9 cellular contexts compared by ENCODE assay signal in the genomic region with DNA sequence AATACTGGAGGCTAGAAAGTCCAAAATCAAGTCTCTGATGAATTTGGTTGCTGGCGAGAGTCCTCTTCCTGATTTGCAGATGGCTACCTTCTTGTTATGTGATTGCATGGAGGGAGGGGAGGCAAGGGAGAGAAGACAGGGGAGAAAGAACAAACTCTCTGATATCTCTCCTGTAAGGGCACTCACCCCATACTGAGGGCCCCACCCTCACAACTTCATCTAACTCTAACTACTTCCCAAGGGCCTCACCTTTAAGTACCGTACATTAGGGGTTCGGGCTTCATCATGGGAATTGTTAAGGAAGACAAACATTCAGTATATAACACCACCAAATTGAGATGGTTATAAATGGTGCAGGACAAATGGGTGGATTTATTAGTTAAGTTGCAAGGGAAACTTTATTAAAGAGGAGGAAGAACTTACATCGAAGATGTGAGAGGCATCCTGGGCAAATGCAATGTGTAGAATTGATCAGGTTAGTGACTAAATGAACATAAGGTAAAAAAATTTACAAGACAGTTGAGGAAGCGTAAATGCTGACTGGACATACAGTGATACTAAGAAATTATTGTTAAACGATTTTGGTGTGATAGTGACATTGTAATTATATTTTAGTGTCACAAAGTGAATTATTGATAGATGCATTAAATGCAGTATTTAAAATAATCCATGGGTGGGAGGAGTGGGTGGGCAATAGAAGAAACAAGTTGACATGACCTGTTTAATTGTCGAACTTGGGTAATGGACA. TPM values are rescaled to one million over a fixed set of nuclear protein-coding genes. Genes with fewer than 3 reads are reported as not detected.
DNase-seq lines count a peak whose midpoint lies in the region; ATAC-seq, FAIRE-seq and TF ChIP-seq lines count a peak whose summit lies in the region.
"Had no signal": no experiment of that assay in that cellular context is flagged by ENCODE, and none has a peak within 500 bp of the region (broad histone marks: within the 10 kb centered on the region; RNA-seq: fewer than 3 reads in every experiment).

No MANE protein-coding gene starts in this region.

- H3K36me3 ChIP-seq in PC-3 (ENCODE audit: low read depth, low read length), result no peaks in the 10 kb centered on the region
- H3K36me3 ChIP-seq in H1 (ENCODE audit: control insufficient read depth in 2 of 4, insufficient read depth in 4 of 4, low read length in 3 of 4), result no peaks in the 10 kb centered on the region
- H3K36me3 ChIP-seq in mucosa of stomach (ENCODE audit: control insufficient read depth, insufficient read depth, low read length), result no peaks in the 10 kb centered on the region
- no peaks in the 10 kb centered on the region for H3K36me3 ChIP-seq in testis (ENCODE audit: low read depth, missing control alignments)
- H3K36me3 ChIP-seq: HAP-1 had no signal

- H4K91ac ChIP-seq in H1 (replicated peaks; ENCODE audit: insufficient read length, low read length), result no peak overlapping the region

- H3K14ac ChIP-seq in H1 (ENCODE audit: insufficient read length), result no peak overlapping the region

- H3K9me3 ChIP-seq in PC-3 (ENCODE audit: low read length), result no peaks in the 10 kb centered on the region
- no peaks in the 10 kb centered on the region for H3K9me3 ChIP-seq in H1 (ENCODE audit: insufficient read depth in 2 of 2, low read depth in 1 of 2, low read length in 1 of 2)
- H3K9me3 ChIP-seq in mucosa of stomach (ENCODE audit: control insufficient read depth, low read length), result no peaks in the 10 kb centered on the region
- no peaks in the 10 kb centered on the region for H3K9me3 ChIP-seq in testis
- H3K9me3 ChIP-seq: HAP-1 had no signal

- H2BK12ac ChIP-seq in H1 (ENCODE audit: low read depth, low read length), result no peak overlapping the region

- no peak for TF ChIP-seq CTCF in PC-3 (conservative IDR thresholded peaks at IDR 0.05; ENCODE audit: low read depth, low read length)
- TF ChIP-seq CTCF in H1 (IDR thresholded peaks at IDR 0.05; ENCODE audit: control extremely low read depth in 1 of 3, insufficient read depth in 1 of 3, low read depth in 1 of 3, low read length in 3 of 3), result no peak
- TF ChIP-seq CTCF in testis (IDR thresholded peaks at IDR 0.05), result no peak

- H3K23ac ChIP-seq in H1 (ENCODE audit: insufficient read length), result no peak overlapping the region

- BruUV-seq in PC-3 (replicated peaks; lab: Mats Ljungman, UMichigan), result TSS peak; percentile 90

- H4K8ac ChIP-seq in H1 (ENCODE audit: extremely low read depth, insufficient read depth, low read length), result no peak overlapping the region

- no peak overlapping the region for H2AK5ac ChIP-seq in H1 (ENCODE audit: low read depth, low read length)

- H2AFZ ChIP-seq in PC-3 (ENCODE audit: low read length) (peak overlapping the region; percentile 99), H1 (ENCODE audit: low read length) (no peak overlapping the region)

- H3K23me2 ChIP-seq in H1 (ENCODE audit: low read depth, low read length), result peaks cover 2% of the 10 kb centered on the region

- H3K27ac ChIP-seq in PC-3 (ENCODE audit: low read length) (no peak overlapping the region), H1 (ENCODE audit: low read depth, low read length) (no peak overlapping the region), testis (no peak overlapping the region)

- ATAC-seq in PC-3, result no peak
- ATAC-seq in HG02763 (IDR thresholded peaks at IDR 0.05; ENCODE audit: unreplicated experiment), result no peak
- ATAC-seq in left colon, result no peak

- no peak for TF ChIP-seq POLR2A in H1 (IDR thresholded peaks at IDR 0.05; ENCODE audit: control extremely low read depth in 1 of 2, low read depth in 2 of 2, low read length in 2 of 2)
- TF ChIP-seq POLR2A in testis (IDR thresholded peaks at IDR 0.05), result no peak

- no peak overlapping the region for H2BK5ac ChIP-seq in H1 (ENCODE audit: low read depth, low read length)

- H3K4me1 ChIP-seq in PC-3 (ENCODE audit: insufficient read depth, low read length) (peaks cover 6% of the 10 kb centered on the region; the same call in 1 of the 2 replicates), H1 (replicated peaks in 1 of 4; ENCODE audit: control insufficient read depth in 3 of 4, insufficient read depth in 4 of 4, low read length in 3 of 4) (peaks cover 0 to 4% (median 1%) of the 10 kb centered on the region in 4 experiments; a peak in 3 of 7 replicates), mucosa of stomach (ENCODE audit: control insufficient read depth, insufficient read depth, low read length) (no peaks in the 10 kb centered on the region), testis (no peaks in the 10 kb centered on the region)
- H3K4me1 ChIP-seq: HAP-1 had no signal

- TF ChIP-seq EP300 in H1 (IDR thresholded peaks at IDR 0.05; ENCODE audit: borderline replicate concordance in 1 of 2, low read depth in 2 of 2, low read length in 2 of 2), result no peak

- no peaks in the 10 kb centered on the region for H3F3A ChIP-seq in PC-3 (ENCODE audit: low read length, unreplicated experiment)

- no peak overlapping the region for H3K4ac ChIP-seq in H1 (replicated peaks; ENCODE audit: insufficient read length, low read depth, low read length)

- intact Hi-C loops in PC-3 (cut with micrococcal nuclease) (no loop called here), testis (cut with DNase I; ENCODE audit: low total_unique reads) (no loop called here), left colon (cut with DNase I, micrococcal nuclease) (no loop called here)

- H3K27me3 ChIP-seq in PC-3 (ENCODE audit: low read length) (peaks cover 16% of the 10 kb centered on the region; the same call in 1 of the 2 replicates), H1 (replicated peaks in 1 of 4; ENCODE audit: control insufficient read depth in 3 of 4, extremely low read depth in 1 of 4, insufficient read depth in 3 of 4, low read length in 3 of 4) (no peaks in the 10 kb centered on the region), mucosa of stomach (ENCODE audit: control insufficient read depth, insufficient read depth, low read length) (peaks cover 5% of the 10 kb centered on the region), testis (no peaks in the 10 kb centered on the region)

- H2BK20ac ChIP-seq in H1 (ENCODE audit: low read length), result no peak overlapping the region

- DNase-seq in PC-3 (no peak), H1 (ENCODE audit: low read depth in 1 of 2, low spot score in 2 of 2) (no peak), testis (no peak), NCI-H187 (lab: John Stamatoyannopoulos, UW) (no peak), left colon (no peak)

- H3K9ac ChIP-seq in PC-3 (ENCODE audit: low read length), result peak overlapping the region; percentile 72
- no peak overlapping the region for H3K9ac ChIP-seq in H1 (replicated peaks in 1 of 4; ENCODE audit: extremely low read depth in 1 of 4, low read depth in 3 of 4, low read length in 3 of 4)
- peak overlapping the region; percentile 60 for H3K9ac ChIP-seq in mucosa of stomach (ENCODE audit: low read length)

- H2BK15ac ChIP-seq in H1 (ENCODE audit: low read length), result no peak overlapping the region

- no peak for TF ChIP-seq RAD21 in H1 (IDR thresholded peaks at IDR 0.05 in 1 of 2, conservative IDR thresholded peaks at IDR 0.05 in 1 of 2; ENCODE audit: low read depth in 2 of 2, low read length in 2 of 2)

- no peak overlapping the region for H3K18ac ChIP-seq in H1 (ENCODE audit: extremely low read depth, low read length)

- H3K79me2 ChIP-seq in PC-3 (ENCODE audit: low read length), result no peaks in the 10 kb centered on the region
- H3K79me2 ChIP-seq in H1 (ENCODE audit: control insufficient read depth in 1 of 2, insufficient read depth in 2 of 2, low read length in 2 of 2), result no peaks in the 10 kb centered on the region

- POLR2A ChIA-PET in PC-3 (lab: Charles Lee; ENCODE audit: unreplicated experiment), result interaction anchor here (0.6 kb wide), 2 partner anchors 40 to 53 kb away, joined by 3 to 4 read pairs; no protein-coding TSS in a partner anchor
- POLR2A ChIA-PET in H1 (lab: Charles Lee; ENCODE audit: partially characterized antibody), result interaction anchor here (1.5 kb wide), 1 partner anchor 13 kb away, joined by 5 read pairs; no protein-coding TSS in a partner anchor

- CTCF ChIA-PET in PC-3 (lab: Charles Lee), result no interaction called here
- CTCF ChIA-PET in H1 (lab: Charles Lee; ENCODE audit: partially characterized antibody), result interaction anchor here (1.1 to 2.7 kb wide), 5 partner anchors 14 to 86 kb away, joined by 3 to 11 read pairs (median 5); no protein-coding TSS in a partner anchor

- WGBS in H1 (ENCODE audit: extremely low coverage in 1 of 2, insufficient coverage in 1 of 2, insufficient read length in 1 of 2, insufficient replicate concordance in 2 of 2, low coverage in 1 of 2, low lambda C conversion rate in 2 of 2, missing lambda C conversion rate in 1 of 2), 2 experiments, result 88% methylated on average over 7 of the region's 7 CpGs; no CpG with 5 or more reads in 1 of the 2 experiments
- 72 to 74% methylated on average over 7 of the region's 7 CpGs for WGBS in testis, 2 donors

- H3K4me3 ChIP-seq in PC-3 (ENCODE audit: low read length), result peak overlapping the region; percentile 64
- peak overlapping the region; percentile 27 to 58 (median 37); a peak in 6 of 8 replicates for H3K4me3 ChIP-seq in H1 (ENCODE audit: extremely low read depth in 1 of 4, insufficient read depth in 2 of 4, low read depth in 3 of 4, low read length in 4 of 4)
- H3K4me3 ChIP-seq in mucosa of stomach (ENCODE audit: low read length), result no peak overlapping the region
- H3K4me3 ChIP-seq in testis, result peak overlapping the region; percentile 45 to 54
- H3K4me3 ChIP-seq: HAP-1 had no signal

- FAIRE-seq in H1 (lab: Jason Lieb, UNC), result no peak
- FAIRE-seq: colon had no signal

- H4K5ac ChIP-seq in H1 (ENCODE audit: insufficient read length, low read depth, low read length), result no peak overlapping the region

- H3K4me2 ChIP-seq in PC-3 (ENCODE audit: low read length) (peak overlapping the region; percentile 95), H1 (ENCODE audit: insufficient read depth in 1 of 2, low read depth in 2 of 2, low read length in 2 of 2) (peak overlapping the region; percentile 74 to 76; a peak in 3 of 4 replicates)

- H4K20me1 ChIP-seq in PC-3 (ENCODE audit: low read length) (no peaks in the 10 kb centered on the region), H1 (replicated peaks in 1 of 2; ENCODE audit: control insufficient read depth in 1 of 2, insufficient read depth in 2 of 2, low read length in 2 of 2) (peaks cover 0 to 2% of the 10 kb centered on the region in 2 experiments)

- H3K9me2 ChIP-seq in PC-3 (replicated peaks; ENCODE audit: low read length), result no peaks in the 10 kb centered on the region

- H2BK120ac ChIP-seq in H1 (replicated peaks; ENCODE audit: low read depth, low read length), result no peak overlapping the region

- no peaks in the 10 kb centered on the region for H3K79me1 ChIP-seq in H1 (ENCODE audit: low read depth, low read length)

- H3K56ac ChIP-seq in H1 (replicated peaks; ENCODE audit: insufficient read length, low read depth, low read length), result no peak overlapping the region

RNA-seq across cellular contexts. Expression of gene OR2B11, which starts 10.6 kb away (rescaled TPM):
- not detected in 2 replicates for total RNA-seq in PC-3 (2014; rRNA removed)
- not detected in 2 replicates for total RNA-seq in H1 (2021; fragmentation: NEBNext Ultra II Directional; extraction: Animal tissue kit (Norgen Biotek cat#: 25700))
- not detected in 2 replicates for polyA plus RNA-seq in H1 (2011; rRNA removed)
- not detected for polyA plus RNA-seq in H1 (2011; cell fraction: cytosol; rRNA removed)
- not detected for polyA plus RNA-seq in H1 (2011; cell fraction: nucleus; rRNA removed)
- not detected in 4 replicates for polyA plus RNA-seq in H1 (2012, experiment 1 of 2)
- not detected for polyA plus RNA-seq in H1 (2012, experiment 2 of 2)
- polyA plus RNA-seq in H1 (2013, experiment 1 of 2), result not detected
- polyA plus RNA-seq in H1 (2013, experiment 2 of 2), result not detected
- not detected in 2 replicates for polyA minus RNA-seq in H1 (2011; rRNA and poly(A)+ RNA removed)
- not detected for polyA minus RNA-seq in H1 (2011; cell fraction: cytosol; rRNA and poly(A)+ RNA removed)
- not detected for polyA minus RNA-seq in H1 (2011; cell fraction: nucleus; rRNA and poly(A)+ RNA removed)
- total RNA-seq in testis, result under 1 TPM in 1 of 2 donors, not detected in 1; 0.39 TPM
- not detected for polyA plus RNA-seq in testis (ENCODE audit: insufficient read depth, low read depth, low replicate concordance)
- total RNA-seq in left colon, result not detected

RNA-seq across cellular contexts. Expression of gene NLRP3, which starts 31.4 kb away (rescaled TPM):
- 0.35 and 0.40 TPM in 2 replicates for total RNA-seq in PC-3 (2014; rRNA removed)
- 0.19 and 0.23 TPM in 2 replicates for total RNA-seq in H1 (2021; fragmentation: NEBNext Ultra II Directional; extraction: Animal tissue kit (Norgen Biotek cat#: 25700))
- 0.03 and 0.05 TPM in 2 replicates for polyA plus RNA-seq in H1 (2011; rRNA removed)
- 0.08 TPM for polyA plus RNA-seq in H1 (2011; cell fraction: cytosol; rRNA removed)
- polyA plus RNA-seq in H1 (2011; cell fraction: nucleus; rRNA removed), result 0.14 TPM
- 0.05 to 0.39 TPM (median 0.10 TPM) in 4 replicates for polyA plus RNA-seq in H1 (2012, experiment 1 of 2)
- not detected for polyA plus RNA-seq in H1 (2012, experiment 2 of 2)
- polyA plus RNA-seq in H1 (2013, experiment 1 of 2), result 0.04 TPM
- polyA plus RNA-seq in H1 (2013, experiment 2 of 2), result 0.02 TPM
- polyA minus RNA-seq in H1 (2011; rRNA and poly(A)+ RNA removed), result 0.03 and 0.10 TPM in 2 replicates
- polyA minus RNA-seq in H1 (2011; cell fraction: cytosol; rRNA and poly(A)+ RNA removed), result 0.29 TPM
- polyA minus RNA-seq in H1 (2011; cell fraction: nucleus; rRNA and poly(A)+ RNA removed), result not detected
- total RNA-seq in testis, result 1 to 10 TPM in 1 of 2 donors, under 1 TPM in 1; 0.31 to 1.4 TPM
- 0.92 TPM for polyA plus RNA-seq in testis (ENCODE audit: insufficient read depth, low read depth, low replicate concordance)
- 1 to 10 TPM in 1 of 2 donors, under 1 TPM in 1; 0.61 to 2.7 TPM for total RNA-seq in left colon

Comparison
In these comparisons a context has a peak if more than half of its experiments do, and no peak if none do; other contexts are left out.
1. H3K9ac ChIP-seq: peak in PC-3 (single experiment) and mucosa of stomach (single experiment); none in H1 (0 of 4).